In the genomic region with DNA sequence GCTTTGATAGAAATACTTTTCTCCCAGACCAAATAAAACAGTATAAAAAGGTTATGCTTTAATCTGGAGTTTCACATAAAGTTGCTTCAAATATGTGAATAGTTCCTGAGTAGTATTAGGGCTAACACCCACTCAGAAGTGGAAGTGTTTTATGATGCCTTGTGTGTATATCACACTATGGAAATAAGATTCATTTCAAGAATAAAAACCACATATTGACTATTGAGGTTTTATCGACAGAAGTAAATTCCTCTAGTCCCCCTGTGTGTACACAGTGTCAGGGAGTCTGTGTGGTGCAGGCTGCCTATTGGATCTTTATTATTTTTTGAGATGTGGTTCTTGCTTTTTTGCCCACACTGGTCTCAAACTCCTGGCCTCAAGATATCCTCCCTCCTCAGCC, we compare ENCODE assay signal across 24 cellular contexts. TPM values are rescaled to one million over a fixed set of nuclear protein-coding genes. Genes with fewer than 3 reads are reported as not detected.
"Had no signal": no experiment of that assay in that cellular context is flagged by ENCODE, and none has a peak within 500 bp of the region (broad histone marks: within the 10 kb centered on the region; RNA-seq: fewer than 3 reads in every experiment).

No MANE protein-coding gene starts in this region.

- H3K4me3 ChIP-seq: left lung, lower lobe of right lung, ovary, right atrium auricular region, right lobe of liver, smooth muscle cell, tibial nerve, upper lobe of left lung had no signal

- H3K27me3 ChIP-seq: left lung, ovary, right atrium auricular region, right lobe of liver, tibial nerve, upper lobe of left lung had no signal

- H3K27ac ChIP-seq: left lung, lower lobe of right lung, ovary, right atrium auricular region, right lobe of liver, tibial nerve, upper lobe of left lung had no signal

- H3K9me3 ChIP-seq: left lung, lower lobe of right lung, ovary, right atrium auricular region, right lobe of liver, tibial nerve, upper lobe of left lung had no signal

- DNase-seq: hypothalamus; immature natural killer cell; kidney; left colon; left lung; lower lobe of right lung; mammary epithelial cell; mesenchymal stem cell; naive thymus-derived CD8-positive, alpha-beta T cell; ovary; right lobe of liver; stimulated activated CD4-positive, alpha-beta T cell treated with anti-CD3 and anti-CD28 coated beads, Interleukin-1b, Interleukin-23, amount 100 ng/mL, for 48 hours; stimulated activated CD4-positive, alpha-beta T cell treated with anti-CD3 and anti-CD28 coated beads, Interleukin-2, amount 100 ng/mL, for 48 hours; stimulated activated CD4-positive, alpha-beta T cell treated with anti-CD3 and anti-CD28 coated beads, Interleukin-4, amount 100 ng/mL, for 4 hours; stimulated activated CD8-positive, alpha-beta memory T cell treated with anti-CD3 and anti-CD28 coated beads, Interleukin-4, amount 100 ng/mL, for 48 hours; stimulated activated naive B cell treated with anti-CD40 and anti-IgM and Interleukin-4, amounts not matched to agents 10 μg/mL and 1 μg/mL and 100 μg/mL, for 72 hours; substantia nigra; upper lobe of left lung had no signal

- H3K27me3 Mint-ChIP-seq: progenitor cell of endocrine pancreas; stimulated activated naive B cell treated with anti-CD40 and anti-IgM and Interleukin-4, amounts not matched to agents 10 μg/mL and 1 μg/mL and 100 μg/mL, for 72 hours had no signal

- H3K4me3 Mint-ChIP-seq: immature natural killer cell; naive thymus-derived CD8-positive, alpha-beta T cell; nephron; stimulated activated naive B cell treated with anti-CD40 and anti-IgM and Interleukin-4, amounts not matched to agents 10 μg/mL and 1 μg/mL and 100 μg/mL, for 72 hours; stimulated activated naive CD8-positive, alpha-beta T cell treated with anti-CD3 and anti-CD28 coated beads, Interleukin-15, Interleukin-2, amounts not matched to agents 100 ng/mL and 50 ng/mL, for 24 hours had no signal

- H3K36me3 ChIP-seq: ovary, right lobe of liver had no signal

- H3K27ac Mint-ChIP-seq: immature natural killer cell; naive thymus-derived CD8-positive, alpha-beta T cell; stimulated activated naive B cell treated with anti-CD40 and anti-IgM and Interleukin-4, amounts not matched to agents 10 μg/mL and 1 μg/mL and 100 μg/mL, for 72 hours; stimulated activated naive CD8-positive, alpha-beta T cell treated with anti-CD3 and anti-CD28 coated beads, Interleukin-15, Interleukin-2, amounts not matched to agents 100 ng/mL and 50 ng/mL, for 24 hours had no signal

- ATAC-seq: left colon; left lung; lower lobe of right lung; naive thymus-derived CD8-positive, alpha-beta T cell; right lobe of liver had no signal

RNA-seq across cellular contexts. Expression of gene LRRTM2, which starts 20.8 kb away (rescaled TPM):
- total RNA-seq: naive thymus-derived CD8-positive, alpha-beta T cell; progenitor cell of endocrine pancreas; right atrium auricular region had no signal
